8 cellular contexts compared by ENCODE assay signal in the genomic region with DNA sequence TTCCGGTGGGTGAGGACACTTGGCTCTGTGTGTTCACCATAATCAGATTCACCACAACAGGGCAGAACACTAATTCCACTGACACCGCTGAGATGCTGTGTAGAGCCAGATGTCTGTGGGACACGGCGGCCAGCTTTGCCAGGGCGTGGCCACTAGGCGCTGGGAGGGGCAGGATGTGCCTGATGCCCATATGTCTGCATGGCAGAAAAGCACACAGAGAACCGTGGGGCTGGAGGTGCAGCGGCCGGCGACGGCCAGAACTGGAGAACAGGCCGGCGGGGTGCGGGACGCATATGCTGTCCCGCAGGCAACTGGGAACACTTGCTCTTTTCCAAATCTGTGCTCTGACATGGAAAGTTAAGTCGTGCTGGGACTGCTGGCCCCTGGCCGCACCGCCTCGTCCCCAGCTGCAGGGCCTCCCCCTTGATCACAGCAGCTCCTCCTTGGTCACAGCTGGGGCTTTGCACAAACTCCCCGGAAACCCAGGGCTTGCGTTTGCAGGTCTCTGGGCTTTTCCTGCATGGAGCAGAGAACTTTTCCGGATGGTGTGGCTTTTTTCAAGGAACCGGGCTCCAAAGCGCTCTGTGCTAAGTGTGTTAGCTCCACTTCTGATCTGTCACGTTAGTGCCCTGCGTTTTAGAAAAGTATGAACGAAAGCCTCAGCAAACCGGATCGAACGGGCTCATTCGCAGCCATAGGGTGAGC. TPM values are rescaled to one million over a fixed set of nuclear protein-coding genes. Genes with fewer than 3 reads are reported as not detected.
DNase-seq lines count a peak whose midpoint lies in the region; ATAC-seq and TF ChIP-seq lines count a peak whose summit lies in the region.

No MANE protein-coding gene starts in this region.

- POLR2A ChIA-PET in A673 (lab: Charles Lee; ENCODE audit: low non-redundant PET) = interaction anchor here (0.6 to 0.7 kb wide), 2 partner anchors 10 to 616 kb away, joined by 5 to 9 read pairs; no protein-coding TSS in a partner anchor
- POLR2A ChIA-PET in activated CD4-positive, alpha-beta T cell treated with anti-CD3 and anti-CD28 coated beads, Interleukin-2, amount 10 ng/mL, durations not matched to agents 7 days and 5 days (lab: Charles Lee) = interaction anchor here (1.1 kb wide), 1 partner anchor 89 kb away, joined by 5 read pairs; no protein-coding TSS in a partner anchor

- H3K36me3 Mint-ChIP-seq in activated CD4-positive, alpha-beta T cell treated with anti-CD3 and anti-CD28 coated beads, Interleukin-2, amount 10 ng/mL, durations not matched to agents 7 days and 5 days (ENCODE audit: low read depth) = no peaks in the 10 kb centered on the region
- H3K36me3 Mint-ChIP-seq in glutamatergic neuron (ENCODE audit: unreplicated experiment) = no peaks in the 10 kb centered on the region

- H3K4me3 ChIP-seq in A673 (ENCODE audit: low read depth, low read length, poor library complexity, severe bottlenecking) = peak overlapping the region; percentile 14

- peak overlapping the region; percentile 97 for H3K27ac ChIP-seq in A673 (ENCODE audit: low read depth, low read length, poor library complexity, severe bottlenecking)

- TF ChIP-seq CTCF in A673 (conservative IDR thresholded peaks at IDR 0.05; ENCODE audit: low read depth, low read length) (no peak), glutamatergic neuron (IDR thresholded peaks at IDR 0.05; ENCODE audit: partially characterized antibody, unreplicated experiment) (no peak)

- in situ Hi-C loops in KBM-7 (cut with MboI; ENCODE audit: low pct_unique_long_range_greater_than_20kb, low sequenced_read_pairs) = no loop called here

- peak overlapping the region; percentile 98 for H3K27ac Mint-ChIP-seq in activated CD4-positive, alpha-beta T cell treated with anti-CD3 and anti-CD28 coated beads, Interleukin-2, amount 10 ng/mL, durations not matched to agents 7 days and 5 days
- H3K27ac Mint-ChIP-seq in glutamatergic neuron (ENCODE audit: unreplicated experiment) = peak overlapping the region; percentile 31

- TSS peak; percentile 66 for BruUV-seq in A673 (replicated peaks; lab: Mats Ljungman, UMichigan)

- intact Hi-C loops in A673 (cut with micrococcal nuclease; ENCODE audit: unreplicated experiment) = loop anchor here (5.0 kb wide), 1 partner anchor 47 kb away; no protein-coding TSS in a partner anchor

- CTCF ChIA-PET in A673 (lab: Charles Lee) = interaction anchor here (0.9 kb wide), 1 partner anchor 51 kb away, joined by 3 read pairs; no protein-coding TSS in a partner anchor
- CTCF ChIA-PET in activated CD4-positive, alpha-beta T cell treated with anti-CD3 and anti-CD28 coated beads, Interleukin-2, amount 10 ng/mL, durations not matched to agents 7 days and 5 days (lab: Charles Lee) = interaction anchor here (1.0 to 1.4 kb wide), 2 partner anchors 10 to 52 kb away, joined by 3 to 5 read pairs; no protein-coding TSS in a partner anchor

- H3K4me1 ChIP-seq in A673 (ENCODE audit: insufficient read depth, low read length, poor library complexity, severe bottlenecking) = peaks cover 70% of the 10 kb centered on the region

- H3K4me1 Mint-ChIP-seq in activated CD4-positive, alpha-beta T cell treated with anti-CD3 and anti-CD28 coated beads, Interleukin-2, amount 10 ng/mL, durations not matched to agents 7 days and 5 days = peaks cover 56% of the 10 kb centered on the region
- H3K4me1 Mint-ChIP-seq in glutamatergic neuron (ENCODE audit: low read depth, unreplicated experiment) = peaks cover 18% of the 10 kb centered on the region

- H3K9me3 ChIP-seq in A673 (ENCODE audit: low read depth, low read length, poor library complexity, severe bottlenecking) = no peaks in the 10 kb centered on the region

- H3K9me3 Mint-ChIP-seq in activated CD4-positive, alpha-beta T cell treated with anti-CD3 and anti-CD28 coated beads, Interleukin-2, amount 10 ng/mL, durations not matched to agents 7 days and 5 days = no peaks in the 10 kb centered on the region
- peaks cover 1% of the 10 kb centered on the region for H3K9me3 Mint-ChIP-seq in glutamatergic neuron (ENCODE audit: unreplicated experiment)

- H3K4me3 Mint-ChIP-seq in activated CD4-positive, alpha-beta T cell treated with anti-CD3 and anti-CD28 coated beads, Interleukin-2, amount 10 ng/mL, durations not matched to agents 7 days and 5 days = peak overlapping the region; percentile 63
- peak overlapping the region; percentile 21 for H3K4me3 Mint-ChIP-seq in glutamatergic neuron (ENCODE audit: unreplicated experiment)

- H3K27me3 Mint-ChIP-seq in activated CD4-positive, alpha-beta T cell treated with anti-CD3 and anti-CD28 coated beads, Interleukin-2, amount 10 ng/mL, durations not matched to agents 7 days and 5 days = no peaks in the 10 kb centered on the region
- H3K27me3 Mint-ChIP-seq in glutamatergic neuron (ENCODE audit: unreplicated experiment) = peaks cover 10% of the 10 kb centered on the region

- no peaks in the 10 kb centered on the region for H3K27me3 ChIP-seq in A673 (replicated peaks; ENCODE audit: insufficient read depth, low read depth, low read length, poor library complexity)

- H3K36me3 ChIP-seq in A673 (ENCODE audit: insufficient read depth, low read length, poor library complexity, severe bottlenecking) = no peaks in the 10 kb centered on the region

- peak; percentile 22 for ATAC-seq in GM19452 (IDR thresholded peaks at IDR 0.05; ENCODE audit: unreplicated experiment)

- DNase-seq in A673 (ENCODE audit: low spot score) (peak; percentile 76), KBM-7 (peak; percentile 21), glutamatergic neuron (peak; percentile 21), NCI-H1105 treated with DMSO at 0.1 percent for 48 hours (lab: John Stamatoyannopoulos, UW) (no peak), NCI-H1092 treated with DMSO at 0.1 percent for 48 hours (lab: John Stamatoyannopoulos, UW) (no peak)
- DNase-seq in activated CD4-positive, alpha-beta T cell treated with anti-CD3 and anti-CD28 coated beads, Interleukin-2, amount 10 ng/mL, durations not matched to agents 7 days and 5 days = peak; percentile 61
- peak; percentile 24 for DNase-seq in stimulated activated CD8-positive, alpha-beta memory T cell treated with anti-CD3 and anti-CD28 coated beads, Interleukin-7, amount 100 ng/mL, for 24 hours (ENCODE audit: low read depth)

RNA-seq across cellular contexts. Expression of a gene that starts 31.1 kb away (rescaled TPM):
- total RNA-seq in A673 (2021) = 8.7 and 15.9 TPM in 2 replicates
- total RNA-seq in activated CD4-positive, alpha-beta T cell treated with anti-CD3 and anti-CD28 coated beads, Interleukin-2, amount 10 ng/mL, durations not matched to agents 7 days and 5 days = 1 to 10 TPM in 1 of 2 experiments, under 1 TPM in 1; 0.94 to 1.5 TPM
- 4.0 TPM for total RNA-seq in glutamatergic neuron (ENCODE audit: unreplicated experiment)

RNA-seq across cellular contexts. Expression of a gene that starts 56.5 kb away (rescaled TPM):
- total RNA-seq in A673 (2021) (26.5 and 27.9 TPM in 2 replicates), glutamatergic neuron (ENCODE audit: unreplicated experiment) (15.6 TPM)
- total RNA-seq in activated CD4-positive, alpha-beta T cell treated with anti-CD3 and anti-CD28 coated beads, Interleukin-2, amount 10 ng/mL, durations not matched to agents 7 days and 5 days = 10 to 100 TPM; 14.4 to 14.5 TPM

Comparison
In these comparisons a context has a peak if more than half of its experiments do, and no peak if none do; other contexts are left out.
1. DNase-seq: peak in A673 (single experiment), KBM-7 (single experiment), activated CD4-positive, alpha-beta T cell treated with anti-CD3 and anti-CD28 coated beads, Interleukin-2, amount 10 ng/mL, durations not matched to agents 7 days and 5 days (single experiment), glutamatergic neuron (single experiment) and stimulated activated CD8-positive, alpha-beta memory T cell treated with anti-CD3 and anti-CD28 coated beads, Interleukin-7, amount 100 ng/mL, for 24 hours (single experiment); none in NCI-H1105 treated with DMSO at 0.1 percent for 48 hours (single experiment) and NCI-H1092 treated with DMSO at 0.1 percent for 48 hours (single experiment).